In genomic region chr4:1814453-1814852, GRCh38 we compare ENCODE assay signal across 22 cellular contexts. TPM values are rescaled to one million over a fixed set of nuclear protein-coding genes. Genes with fewer than 3 reads are reported as not detected.
DNase-seq lines count a peak whose midpoint lies in the region; ATAC-seq and TF ChIP-seq lines count a peak whose summit lies in the region.
"Had no signal": no experiment of that assay in that cellular context is flagged by ENCODE, and none has a peak within 500 bp of the region (broad histone marks: within the 10 kb centered on the region; RNA-seq: fewer than 3 reads in every experiment).

No MANE protein-coding gene starts in this region.

- H3K9me3 ChIP-seq in BE2C, result no peaks in the 10 kb centered on the region; the same call in 1 of the 2 replicates
- no peaks in the 10 kb centered on the region for H3K9me3 ChIP-seq in BLaER1 treated with 17β-estradiol and CSF1 and Interleukin-3, amounts not matched to agents 10 nM and 100 nM (replicated peaks in 1 of 11)
- H3K9me3 ChIP-seq: A549 had no signal

- H3K27me3 ChIP-seq in BE2C, result no peaks in the 10 kb centered on the region
- H3K27me3 ChIP-seq in BLaER1 treated with 17β-estradiol and CSF1 and Interleukin-3, amounts not matched to agents 10 nM and 100 nM, result no peaks in the 10 kb centered on the region

- peak overlapping the region in 3 of 11 experiments; percentile 4 to 43 (median 26); a peak in 3 of 22 replicates for H3K27ac ChIP-seq in BLaER1 treated with 17β-estradiol and CSF1 and Interleukin-3, amounts not matched to agents 10 nM and 100 nM
- H3K27ac ChIP-seq: A549, GM23248 had no signal

- no peaks in the 10 kb centered on the region for H3K4me1 ChIP-seq in BE2C
- peaks cover 0 to 42% (median 32%) of the 10 kb centered on the region in 10 experiments; a peak in 16 of 20 replicates for H3K4me1 ChIP-seq in BLaER1 treated with 17β-estradiol and CSF1 and Interleukin-3, amounts not matched to agents 10 nM and 100 nM
- H3K4me1 ChIP-seq: A549 had no signal

- DNase-seq in BE2C (peak; percentile 6), endothelial cell (ENCODE audit: low spot score) (no peak), progenitor cell of endocrine pancreas (ENCODE audit: low spot score, unreplicated experiment) (no peak), Right ventricle myocardium inferior (ENCODE audit: missing footprints) (no peak), HuH-7.5 (ENCODE audit: low spot score) (no peak), NCI-H2029 (lab: John Stamatoyannopoulos, UW) (no peak)
- DNase-seq: 8988T; ACHN; AML-193; CD4-positive, alpha-beta T cell; CD8-positive, alpha-beta memory T cell; DMS 273 treated with DMSO at 0.1 percent for 48 hours; DMS79; EL; GDM1; H7; HCEC 1CT had no signal

- no peak for ATAC-seq in Right ventricle myocardium inferior
- ATAC-seq: A549 had no signal

- H3K9me3 Mint-ChIP-seq in endothelial cell (ENCODE audit: unreplicated experiment) (no peaks in the 10 kb centered on the region), progenitor cell of endocrine pancreas (ENCODE audit: low read depth) (no peaks in the 10 kb centered on the region)
- H3K9me3 Mint-ChIP-seq: CD14-positive monocyte; CD4-positive, alpha-beta T cell; CD8-positive, alpha-beta memory T cell had no signal

- peaks cover 0 to 83% (median 68%) of the 10 kb centered on the region in 11 experiments; a peak in 20 of 22 replicates for H4K20me1 ChIP-seq in BLaER1 treated with 17β-estradiol and CSF1 and Interleukin-3, amounts not matched to agents 10 nM and 100 nM

- intact Hi-C loops in Right ventricle myocardium inferior (cut with DNase I), result no loop called here

- H3K4me3 ChIP-seq in BE2C (ENCODE audit: low read depth, low read length), result no peak overlapping the region
- H3K4me3 ChIP-seq in BLaER1 treated with 17β-estradiol and CSF1 and Interleukin-3, amounts not matched to agents 10 nM and 100 nM, result no peak overlapping the region
- H3K4me3 ChIP-seq: A549, GM12878, GM23248 had no signal

- H3K36me3 ChIP-seq in BE2C, result peaks cover 51% of the 10 kb centered on the region
- H3K36me3 ChIP-seq in BLaER1 treated with 17β-estradiol and CSF1 and Interleukin-3, amounts not matched to agents 10 nM and 100 nM, result peaks cover 54 to 88% (median 74%) of the 10 kb centered on the region in 11 experiments

- H3K36me3 Mint-ChIP-seq in endothelial cell (ENCODE audit: low read depth, unreplicated experiment) (peaks cover 16% of the 10 kb centered on the region), progenitor cell of endocrine pancreas (ENCODE audit: insufficient read depth) (peaks cover 8% of the 10 kb centered on the region)

- H3K27ac Mint-ChIP-seq in endothelial cell (ENCODE audit: unreplicated experiment) (no peak overlapping the region), progenitor cell of endocrine pancreas (peak overlapping the region; percentile 56)
- H3K27ac Mint-ChIP-seq: CD4-positive, alpha-beta T cell had no signal

- peak overlapping the region in 8 of 11 experiments; percentile 18 to 52 (median 29); a peak in 12 of 22 replicates for H3K9ac ChIP-seq in BLaER1 treated with 17β-estradiol and CSF1 and Interleukin-3, amounts not matched to agents 10 nM and 100 nM
- H3K9ac ChIP-seq: GM23248 had no signal

- H3K4me1 Mint-ChIP-seq in endothelial cell (ENCODE audit: unreplicated experiment) (peaks cover 3% of the 10 kb centered on the region), progenitor cell of endocrine pancreas (ENCODE audit: low read depth) (peaks cover 4% of the 10 kb centered on the region)
- H3K4me1 Mint-ChIP-seq: CD14-positive monocyte; CD8-positive, alpha-beta memory T cell had no signal

- TF ChIP-seq CTCF in BE2C (IDR thresholded peaks at IDR 0.05; ENCODE audit: low read depth, low read length), result no peak
- TF ChIP-seq CTCF in endothelial cell (IDR thresholded peaks at IDR 0.05; ENCODE audit: unreplicated experiment), result no peak
- no peak for TF ChIP-seq CTCF in progenitor cell of endocrine pancreas (IDR thresholded peaks at IDR 0.05; ENCODE audit: unreplicated experiment)

- peak overlapping the region; percentile 67 for H3K4me3 Mint-ChIP-seq in endothelial cell (ENCODE audit: unreplicated experiment)
- no peak overlapping the region for H3K4me3 Mint-ChIP-seq in progenitor cell of endocrine pancreas (ENCODE audit: low read depth)
- H3K4me3 Mint-ChIP-seq: CD14-positive monocyte; CD4-positive, alpha-beta T cell; CD8-positive, alpha-beta memory T cell had no signal

- H3K27me3 Mint-ChIP-seq in endothelial cell (ENCODE audit: unreplicated experiment), result peaks cover under 1% of the 10 kb centered on the region
- H3K27me3 Mint-ChIP-seq in progenitor cell of endocrine pancreas, result no peaks in the 10 kb centered on the region
- H3K27me3 Mint-ChIP-seq: CD4-positive, alpha-beta T cell; CD8-positive, alpha-beta memory T cell had no signal

- peak overlapping the region in 9 of 11 experiments; percentile 51 to 85 (median 80); a peak in 18 of 22 replicates for H3K4me2 ChIP-seq in BLaER1 treated with 17β-estradiol and CSF1 and Interleukin-3, amounts not matched to agents 10 nM and 100 nM
- H3K4me2 ChIP-seq: A549 had no signal

RNA-seq across cellular contexts. Expression of gene FGFR3, which starts 21.4 kb away (rescaled TPM):
- 0.25 TPM for polyA plus RNA-seq in BE2C (2012; ENCODE audit: insufficient read depth, insufficient read length, low read depth)
- total RNA-seq in endothelial cell (ENCODE audit: unreplicated experiment) (1.0 TPM), progenitor cell of endocrine pancreas (169 and 185 TPM in 2 replicates), Right ventricle myocardium inferior (1.8 TPM)
- polyA plus RNA-seq: CD14-positive monocyte; CD8-positive, alpha-beta memory T cell had no signal

RNA-seq across cellular contexts. Expression of gene LETM1, which starts 41.5 kb away (rescaled TPM):
- polyA plus RNA-seq in BE2C (2012; ENCODE audit: insufficient read depth, insufficient read length, low read depth), result 74.3 TPM
- 37.1 TPM for total RNA-seq in endothelial cell (ENCODE audit: unreplicated experiment)
- total RNA-seq in progenitor cell of endocrine pancreas, result 46.1 and 51.2 TPM in 2 replicates
- total RNA-seq in Right ventricle myocardium inferior, result 39.8 TPM

RNA-seq across cellular contexts. Expression of gene NSD2, which starts 56.7 kb away (rescaled TPM):
- 28.5 TPM for polyA plus RNA-seq in BE2C (2012; ENCODE audit: insufficient read depth, insufficient read length, low read depth)
- total RNA-seq in endothelial cell (ENCODE audit: unreplicated experiment) (93.5 TPM), progenitor cell of endocrine pancreas (212 and 214 TPM in 2 replicates), Right ventricle myocardium inferior (37.0 TPM)

Comparison
In these comparisons a context has a peak if more than half of its experiments do, and no peak if none do; other contexts are left out.
1. RNA of gene FGFR3, which starts 21.4 kb away (total RNA-seq): 169 to 185 TPM in progenitor cell of endocrine pancreas; 1.8 TPM in Right ventricle myocardium inferior (single experiment) and 1.0 TPM in endothelial cell (single experiment); every median in the first group is over 10 times any median in the second.